In genomic region chr3:9226326-9226725, GRCh38 we compare ENCODE assay signal across 1 cellular context.
TF ChIP-seq lines count a peak whose summit lies in the region.

No MANE protein-coding gene starts in this region.

TF ChIP-seq in SK-N-SH, 30 proteins besides CTCF, POLR2A, EP300 and RAD21 (continued from another document):
- peak; percentile 73 for TF ChIP-seq NFIC (IDR thresholded peaks at IDR 0.05; ENCODE audit: borderline replicate concordance)
- no peak for TF ChIP-seq FOXJ3 (CRISPR knock-in tag; IDR thresholded peaks at IDR 0.05)
- no peak for TF ChIP-seq RXRA (IDR thresholded peaks at IDR 0.05; ENCODE audit: borderline replicate concordance, low read depth)
- TF ChIP-seq POLR2AphosphoS5 (IDR thresholded peaks at IDR 0.05; ENCODE audit: low read depth, low read length) = no peak
- TF ChIP-seq ZBTB33 (IDR thresholded peaks at IDR 0.05; ENCODE audit: borderline replicate concordance, low read depth) = no peak
- TF ChIP-seq RCOR1 (IDR thresholded peaks at IDR 0.05; ENCODE audit: low read length) = no peak
- TF ChIP-seq REST (IDR thresholded peaks at IDR 0.05; ENCODE audit: low read depth, low read length) = no peak
- no peak for TF ChIP-seq ELF1 (IDR thresholded peaks at IDR 0.05)
- 0 out of 2 replicates have a peak, but pooled peaks have one; percentile 36 for TF ChIP-seq JUND (IDR thresholded peaks at IDR 0.05)
- peak; percentile 68 for TF ChIP-seq TCF12 (IDR thresholded peaks at IDR 0.05)
- TF ChIP-seq CHD2 (IDR thresholded peaks at IDR 0.05; ENCODE audit: low read length, partially characterized antibody) = no peak
- no peak for TF ChIP-seq GABPA (IDR thresholded peaks at IDR 0.05; ENCODE audit: low read depth)
- TF ChIP-seq RFX5 (IDR thresholded peaks at IDR 0.05; ENCODE audit: low read length) = no peak
- TF ChIP-seq TAF1 (IDR thresholded peaks at IDR 0.05; ENCODE audit: borderline replicate concordance, low read depth, low read length) = no peak
- TF ChIP-seq MEF2A (IDR thresholded peaks at IDR 0.05; ENCODE audit: borderline replicate concordance, low read depth) = no peak
- TF ChIP-seq FOXM1 (IDR thresholded peaks at IDR 0.05; ENCODE audit: low read depth) = no peak
- TF ChIP-seq FOSL2 (IDR thresholded peaks at IDR 0.05; ENCODE audit: borderline replicate concordance, low read depth) = peak; percentile 40; the same call in 1 of the 2 replicates
- TF ChIP-seq USF1 (IDR thresholded peaks at IDR 0.05; ENCODE audit: borderline replicate concordance, low read depth) = no peak
TF ChIP-seq in SK-N-SH: peak in this region for 5.
